In genomic region chr2:172232638-172233253, GRCh38 we compare ENCODE assay signal across 20 cellular contexts.
DNase-seq lines count a peak whose midpoint lies in the region; TF ChIP-seq lines count a peak whose summit lies in the region.
"Had no signal": no experiment of that assay in that cellular context is flagged by ENCODE, and none has a peak within 500 bp of the region (broad histone marks: within the 10 kb centered on the region; RNA-seq: fewer than 3 reads in every experiment).

No MANE protein-coding gene starts in this region.

- TF ChIP-seq CTCF in breast epithelium (IDR thresholded peaks at IDR 0.05) (no peak), thyroid gland (IDR thresholded peaks at IDR 0.05) (no peak)

- no peaks in the 10 kb centered on the region for H3K9me3 ChIP-seq in breast epithelium
- no peaks in the 10 kb centered on the region for H3K9me3 ChIP-seq in thyroid gland
- H3K9me3 ChIP-seq: ascending aorta, neutrophil, SK-N-SH had no signal

- no peaks in the 10 kb centered on the region for H3K36me3 ChIP-seq in breast epithelium
- H3K36me3 ChIP-seq in thyroid gland: no peaks in the 10 kb centered on the region
- no peaks in the 10 kb centered on the region for H3K36me3 ChIP-seq in H7 (replicated peaks; ENCODE audit: control insufficient read depth, insufficient read depth, low read length)
- H3K36me3 ChIP-seq: ascending aorta, neutrophil had no signal

- H3K4me3 ChIP-seq in breast epithelium: no peak overlapping the region
- H3K4me3 ChIP-seq in thyroid gland (replicated peaks in 1 of 3): no peak overlapping the region
- H3K4me3 ChIP-seq in H7 (ENCODE audit: insufficient read depth, low read depth, low read length): no peak overlapping the region
- H3K4me3 ChIP-seq: ascending aorta had no signal

- 65 to 74% methylated on average over 10 of the region's 10 CpGs for WGBS in thyroid gland, 2 donors

- H3K4me1 ChIP-seq in breast epithelium: peaks cover 0 to 17% of the 10 kb centered on the region in 2 donors
- H3K4me1 ChIP-seq in thyroid gland: peaks cover 45 to 64% of the 10 kb centered on the region in 2 donors
- H3K4me1 ChIP-seq: ascending aorta had no signal

- DNase-seq in NCI-H146 treated with DMSO at 0.1 percent for 48 hours (lab: John Stamatoyannopoulos, UW; ENCODE audit: unreplicated experiment) (peak; percentile 9), breast epithelium (ENCODE audit: low spot score in 2 of 2) (no peak), left kidney (ENCODE audit: low read depth, low spot score) (peak; percentile 93), thyroid gland (no peak), H7 (no peak), T-helper 9 cell (no peak), NCI-H82 treated with DMSO at 0.1 percent for 48 hours (lab: John Stamatoyannopoulos, UW; ENCODE audit: unreplicated experiment) (no peak)
- DNase-seq: activated CD4-positive, CD25-positive, alpha-beta regulatory T cell; activated CD8-positive, alpha-beta T cell treated with anti-CD3 and anti-CD28 coated beads for 36 hours; activated naive CD4-positive, alpha-beta T cell treated with anti-CD3 and anti-CD28 coated beads for 36 hours; activated T-cell treated with anti-CD3 and anti-CD28 coated beads, Interleukin-2, amount 50 U/mL, for 1 hour; COR-L47; hippocampal formation; midbrain; NCI-H2171; NCI-H82; retina; SK-N-SH had no signal

- H3K27me3 ChIP-seq in breast epithelium: peaks cover 0 to 3% of the 10 kb centered on the region in 2 donors
- peaks cover 4% of the 10 kb centered on the region for H3K27me3 ChIP-seq in thyroid gland
- peaks cover 17% of the 10 kb centered on the region for H3K27me3 ChIP-seq in H7 (ENCODE audit: control insufficient read depth, insufficient read depth, low read length)
- H3K27me3 ChIP-seq: ascending aorta had no signal

- intact Hi-C loops in breast epithelium (cut with DNase I; ENCODE audit: low total_unique reads) (no loop called here), thyroid gland (cut with DNase I) (no loop called here)

- H3K27ac ChIP-seq in breast epithelium: peak overlapping the region; percentile 81 to 88
- peak overlapping the region in 2 of 3 donors; percentile 27 to 46 for H3K27ac ChIP-seq in thyroid gland
- H3K27ac ChIP-seq: ascending aorta, neutrophil had no signal

- no peak for TF ChIP-seq POLR2A in breast epithelium (IDR thresholded peaks at IDR 0.05)
- TF ChIP-seq POLR2A in thyroid gland (IDR thresholded peaks at IDR 0.05): no peak

Comparison
In these comparisons a context has a peak if more than half of its experiments do, and no peak if none do; other contexts are left out.
1. DNase-seq: peak in NCI-H146 treated with DMSO at 0.1 percent for 48 hours (single experiment) and left kidney (single experiment); none in breast epithelium (0 of 2), thyroid gland (0 of 2), H7 (single experiment), T-helper 9 cell (single experiment) and NCI-H82 treated with DMSO at 0.1 percent for 48 hours (single experiment).